Comparison of ENCODE assay signal across 19 cellular contexts in genomic region chr7:152987673-152988072, GRCh38.
A peak's percentile ranks its signal among the peaks of the same experiment; 100 is the strongest.
DNase-seq lines count a peak whose midpoint lies in the region; ATAC-seq, FAIRE-seq and TF ChIP-seq lines count a peak whose summit lies in the region.
"Had no signal": no experiment of that assay in that cellular context is flagged by ENCODE, and none has a peak within 500 bp of the region (broad histone marks: within the 10 kb centered on the region; RNA-seq: fewer than 3 reads in every experiment).

No MANE protein-coding gene starts in this region.

- intact Hi-C loops in stomach (cut with DNase I; ENCODE audit: low total_unique reads), result no loop called here

- TF ChIP-seq EP300 in H1 (IDR thresholded peaks at IDR 0.05; ENCODE audit: borderline replicate concordance in 1 of 2, low read depth in 2 of 2, low read length in 2 of 2) (no peak), stomach (IDR thresholded peaks at IDR 0.05) (no peak)

- peaks cover 64% of the 10 kb centered on the region for H3K4me1 ChIP-seq in GM23338 (ENCODE audit: insufficient read depth)
- peaks cover 0 to 19% (median 18%) of the 10 kb centered on the region in 4 experiments for H3K4me1 ChIP-seq in H1 (replicated peaks in 1 of 4; ENCODE audit: control insufficient read depth in 3 of 4, insufficient read depth in 4 of 4, low read length in 3 of 4)
- H3K4me1 ChIP-seq in stomach, result no peaks in the 10 kb centered on the region
- H3K4me1 ChIP-seq: BE2C had no signal

- 88% methylated on average over 2 of the region's 2 CpGs; no CpG with 5 or more reads in 1 of the 2 experiments for WGBS in H1 (ENCODE audit: extremely low coverage in 1 of 2, insufficient coverage in 1 of 2, insufficient read length in 1 of 2, insufficient replicate concordance in 2 of 2, low coverage in 1 of 2, low lambda C conversion rate in 2 of 2, missing lambda C conversion rate in 1 of 2), 2 experiments
- WGBS in stomach, 5 donors, result 83 to 93% (median 91%) methylated on average over 2 of the region's 2 CpGs

- no peak overlapping the region for H3K18ac ChIP-seq in H1 (ENCODE audit: extremely low read depth, low read length)

- H2BK12ac ChIP-seq in H1 (ENCODE audit: low read depth, low read length), result no peak overlapping the region

- H3K79me1 ChIP-seq in H1 (ENCODE audit: low read depth, low read length), result no peaks in the 10 kb centered on the region

- no peak overlapping the region for H4K8ac ChIP-seq in H1 (ENCODE audit: extremely low read depth, insufficient read depth, low read length)

- H3K56ac ChIP-seq in H1 (replicated peaks; ENCODE audit: insufficient read length, low read depth, low read length), result no peak overlapping the region

- no peaks in the 10 kb centered on the region for H3K23me2 ChIP-seq in H1 (ENCODE audit: low read depth, low read length)

- H3K4me2 ChIP-seq in GM23338 (no peak overlapping the region), H1 (ENCODE audit: insufficient read depth in 1 of 2, low read depth in 2 of 2, low read length in 2 of 2) (no peak overlapping the region)

- no peak overlapping the region for H2AK5ac ChIP-seq in H1 (ENCODE audit: low read depth, low read length)

- no peaks in the 10 kb centered on the region for H3F3A ChIP-seq in GM23338 (replicated peaks; ENCODE audit: low read depth)

- H3K36me3 ChIP-seq in GM23338 (ENCODE audit: insufficient read depth) (no peaks in the 10 kb centered on the region; the same call in 1 of the 2 replicates), H1 (ENCODE audit: control insufficient read depth in 2 of 4, insufficient read depth in 4 of 4, low read length in 3 of 4) (0 out of 8 replicates have a peak, but pooled peaks cover 0 to 3% (median 0%) of the 10 kb centered on the region in 4 experiments), stomach (no peaks in the 10 kb centered on the region)
- H3K36me3 ChIP-seq: BE2C had no signal

- peak overlapping the region; percentile 9; the same call in 1 of the 2 replicates for H2BK5ac ChIP-seq in H1 (ENCODE audit: low read depth, low read length)

- peaks cover 18% of the 10 kb centered on the region for H3K9me2 ChIP-seq in GM23338 (ENCODE audit: insufficient read depth)

- H2BK15ac ChIP-seq in H1 (ENCODE audit: low read length), result no peak overlapping the region

- TF ChIP-seq RAD21 in H1 (IDR thresholded peaks at IDR 0.05 in 1 of 2, conservative IDR thresholded peaks at IDR 0.05 in 1 of 2; ENCODE audit: low read depth in 2 of 2, low read length in 2 of 2), result no peak

- H3K27me3 ChIP-seq in GM23338 (ENCODE audit: insufficient read depth) (no peaks in the 10 kb centered on the region), H1 (replicated peaks in 1 of 4; ENCODE audit: control insufficient read depth in 3 of 4, extremely low read depth in 1 of 4, insufficient read depth in 3 of 4, low read length in 3 of 4) (no peaks in the 10 kb centered on the region), stomach (no peaks in the 10 kb centered on the region)
- H3K27me3 ChIP-seq: BE2C had no signal

- H3K9me3 Mint-ChIP-seq in GM23338, result peaks cover 6% of the 10 kb centered on the region; the same call in 2 of the 3 replicates
- H3K9me3 Mint-ChIP-seq: CD4-positive, alpha-beta memory T cell had no signal

- TF ChIP-seq CTCF in GM23338 (conservative IDR thresholded peaks at IDR 0.05; ENCODE audit: low read depth in 2 of 2) (no peak), H1 (IDR thresholded peaks at IDR 0.05; ENCODE audit: control extremely low read depth in 1 of 3, insufficient read depth in 1 of 3, low read depth in 1 of 3, low read length in 3 of 3) (no peak), D721Med (IDR thresholded peaks at IDR 0.05; ENCODE audit: insufficient read depth, missing control alignments) (no peak), stomach (IDR thresholded peaks at IDR 0.05) (no peak)

- H3K9ac ChIP-seq in H1 (replicated peaks in 1 of 4; ENCODE audit: extremely low read depth in 1 of 4, low read depth in 3 of 4, low read length in 3 of 4), result no peak overlapping the region

- H3K4me1 Mint-ChIP-seq in GM23338, result peaks cover 73% of the 10 kb centered on the region
- H3K4me1 Mint-ChIP-seq: CD4-positive, alpha-beta memory T cell had no signal

- peaks cover 4% of the 10 kb centered on the region for H3K27me3 Mint-ChIP-seq in GM23338 (ENCODE audit: insufficient read depth, low read depth, poor library complexity)

- H3K4ac ChIP-seq in H1 (replicated peaks; ENCODE audit: insufficient read length, low read depth, low read length), result no peak overlapping the region

- POLR2A ChIA-PET in H1 (lab: Charles Lee; ENCODE audit: partially characterized antibody), result no interaction called here

- H3K27ac ChIP-seq in GM23338 (ENCODE audit: low read depth), result peak overlapping the region; percentile 80; the same call in 1 of the 2 replicates
- no peak overlapping the region for H3K27ac ChIP-seq in H1 (ENCODE audit: low read depth, low read length)
- H3K27ac ChIP-seq in stomach, result no peak overlapping the region
- H3K27ac ChIP-seq: C4-2B had no signal

- H4K91ac ChIP-seq in H1 (replicated peaks; ENCODE audit: insufficient read length, low read length), result no peak overlapping the region

- CTCF ChIA-PET in H1 (lab: Charles Lee; ENCODE audit: partially characterized antibody), result interaction anchor here (1.5 to 1.6 kb wide), 3 partner anchors 28 to 29 kb away, joined by 3 read pairs; no protein-coding TSS in a partner anchor

- H3K27ac Mint-ChIP-seq in GM23338, result no peak overlapping the region
- H3K27ac Mint-ChIP-seq: CD4-positive, alpha-beta memory T cell had no signal

- H3K36me3 Mint-ChIP-seq in GM23338 (ENCODE audit: low read depth), result peaks cover 9% of the 10 kb centered on the region; the same call in 2 of the 3 replicates
- H3K36me3 Mint-ChIP-seq: CD4-positive, alpha-beta memory T cell had no signal

- H3K23ac ChIP-seq in H1 (ENCODE audit: insufficient read length), result no peak overlapping the region

- FAIRE-seq in H1 (lab: Jason Lieb, UNC), result no peak
- FAIRE-seq in D721Med (lab: Jason Lieb, UNC), result no peak
- FAIRE-seq: A204.1, GM12892, GM19239, HepG2, HTR-8/SVneo had no signal

- H4K20me1 ChIP-seq in GM23338 (replicated peaks; ENCODE audit: insufficient read depth) (no peaks in the 10 kb centered on the region), H1 (replicated peaks in 1 of 2; ENCODE audit: control insufficient read depth in 1 of 2, insufficient read depth in 2 of 2, low read length in 2 of 2) (no peaks in the 10 kb centered on the region)

- H4K5ac ChIP-seq in H1 (ENCODE audit: insufficient read length, low read depth, low read length), result no peak overlapping the region

- H2AFZ ChIP-seq in GM23338, result no peak overlapping the region
- no peak overlapping the region for H2AFZ ChIP-seq in H1 (ENCODE audit: low read length)

- H2BK120ac ChIP-seq in H1 (replicated peaks; ENCODE audit: low read depth, low read length), result peak overlapping the region; percentile 36

- no peak for ATAC-seq in GM23338
- no peak for ATAC-seq in SK-N-SH treated with all-trans-retinoic acid at 6 μM for 48 hours
- ATAC-seq: HepG2 had no signal

- no peak overlapping the region for H3K4me3 ChIP-seq in GM23338
- H3K4me3 ChIP-seq in H1 (ENCODE audit: extremely low read depth in 1 of 4, insufficient read depth in 2 of 4, low read depth in 3 of 4, low read length in 4 of 4), result no peak overlapping the region
- H3K4me3 ChIP-seq in stomach, result no peak overlapping the region

- H3K14ac ChIP-seq in H1 (ENCODE audit: insufficient read length), result no peak overlapping the region

- no peaks in the 10 kb centered on the region for H3K79me2 ChIP-seq in GM23338 (replicated peaks; ENCODE audit: insufficient read depth)
- no peaks in the 10 kb centered on the region for H3K79me2 ChIP-seq in H1 (ENCODE audit: control insufficient read depth in 1 of 2, insufficient read depth in 2 of 2, low read length in 2 of 2)

- H3K9me3 ChIP-seq in H1 (ENCODE audit: insufficient read depth in 2 of 2, low read depth in 1 of 2, low read length in 1 of 2) (no peaks in the 10 kb centered on the region), stomach (no peaks in the 10 kb centered on the region)
- H3K9me3 ChIP-seq: BE2C had no signal

- no peak for DNase-seq in GM23338 (ENCODE audit: low spot score)
- peak; percentile 32 for DNase-seq in RKO (ENCODE audit: low spot score)
- DNase-seq in H1 (ENCODE audit: low read depth in 1 of 2, low spot score in 2 of 2), result no peak
- DNase-seq in D721Med (ENCODE audit: insufficient read length, low spot score), result no peak
- no peak for DNase-seq in NCI-H1105 treated with DMSO at 0.1 percent for 48 hours (lab: John Stamatoyannopoulos, UW)
- DNase-seq in stomach, result no peak
- DNase-seq: BE2C; CD4-positive, alpha-beta memory T cell; DMS153; DMS79 treated with DMSO at 0.1 percent for 48 hours; GDM1; H9 had no signal

- TF ChIP-seq POLR2A in H1 (IDR thresholded peaks at IDR 0.05; ENCODE audit: control extremely low read depth in 1 of 2, low read depth in 2 of 2, low read length in 2 of 2) (no peak), stomach (IDR thresholded peaks at IDR 0.05) (no peak)

- no peak overlapping the region for H2BK20ac ChIP-seq in H1 (ENCODE audit: low read length)

- no peak overlapping the region for H3K4me3 Mint-ChIP-seq in GM23338
- H3K4me3 Mint-ChIP-seq: CD4-positive, alpha-beta memory T cell; H9 had no signal

TF ChIP-seq in GM23338, 12 proteins besides CTCF, POLR2A, EP300 and RAD21 (continues in another document):
- no peak for TF ChIP-seq ZNF114 (CRISPR knock-in tag; IDR thresholded peaks at IDR 0.05)
- no peak for TF ChIP-seq NANOG (IDR thresholded peaks at IDR 0.05; ENCODE audit: borderline replicate concordance)

TF ChIP-seq in H1, 55 proteins besides CTCF, POLR2A, EP300 and RAD21 (continues in another document):
- no peak for TF ChIP-seq CBX8 (IDR thresholded peaks at IDR 0.05; ENCODE audit: borderline replicate concordance, low read depth, low read length)
- TF ChIP-seq MAX (IDR thresholded peaks at IDR 0.05), result no peak
- no peak for TF ChIP-seq ZNF274 (IDR thresholded peaks at IDR 0.05; ENCODE audit: borderline replicate concordance, extremely low read depth, low read length)

TF ChIP-seq in SK-N-SH treated with all-trans-retinoic acid at 6 μM for 48 hours, 23 proteins besides CTCF, POLR2A, EP300 and RAD21 (continues in another document):
- TF ChIP-seq ZNF70 (CRISPR knock-in tag; IDR thresholded peaks at IDR 0.05) (no peak), ZNF8 (CRISPR knock-in tag; IDR thresholded peaks at IDR 0.05) (no peak), CSDC2 (CRISPR knock-in tag; IDR thresholded peaks at IDR 0.05) (no peak), BACH2 (CRISPR knock-in tag; IDR thresholded peaks at IDR 0.05; ENCODE audit: borderline replicate concordance) (no peak), PPARA (CRISPR knock-in tag; IDR thresholded peaks at IDR 0.05; ENCODE audit: borderline replicate concordance) (no peak), ZNF565 (CRISPR knock-in tag; conservative IDR thresholded peaks at IDR 0.05; ENCODE audit: low read depth) (no peak), TCF4 (CRISPR knock-in tag; IDR thresholded peaks at IDR 0.05; ENCODE audit: borderline replicate concordance) (no peak), ESRRG (CRISPR knock-in tag; IDR thresholded peaks at IDR 0.05) (no peak), ISL1 (CRISPR knock-in tag; IDR thresholded peaks at IDR 0.05) (no peak), RARB (CRISPR knock-in tag; IDR thresholded peaks at IDR 0.05) (no peak), ARNTL (CRISPR knock-in tag; IDR thresholded peaks at IDR 0.05; ENCODE audit: borderline replicate concordance, low read depth) (no peak)
